In genomic region chr12:32595251-32595650, GRCh38 we compare ENCODE assay signal across 22 cellular contexts.
DNase-seq lines count a peak whose midpoint lies in the region; ATAC-seq, FAIRE-seq and TF ChIP-seq lines count a peak whose summit lies in the region.
"Had no signal": no experiment of that assay in that cellular context is flagged by ENCODE, and none has a peak within 500 bp of the region (broad histone marks: within the 10 kb centered on the region; RNA-seq: fewer than 3 reads in every experiment).

No MANE protein-coding gene starts in this region.

- H3K9me3 ChIP-seq in AG04450 (ENCODE audit: control insufficient read depth, insufficient read depth, low read length) (no peaks in the 10 kb centered on the region), astrocyte (ENCODE audit: insufficient read depth, low read depth, low read length) (no peaks in the 10 kb centered on the region)
- H3K9me3 ChIP-seq: pancreas, upper lobe of left lung had no signal

- no peak overlapping the region for H3K27ac Mint-ChIP-seq in HFFc6
- H3K27ac Mint-ChIP-seq in astrocyte (ENCODE audit: unreplicated experiment): no peak overlapping the region
- H3K27ac Mint-ChIP-seq: activated naive CD8-positive, alpha-beta T cell treated with anti-CD3 and anti-CD28 coated beads, Interleukin-2, amount 50 U/mL, for 24 hours; activated T-helper 1 cell treated with anti-CD3 and anti-CD28 coated beads, Interleukin-12 subunit alpha, Interleukin-12 subunit beta, Interleukin-2, Interleukin-4 antibody, amounts not matched to agents 30 ng/mL and 10 ng/mL and 1 ng/mL, durations not matched to agents 14 hours and 24 hours and 36 hours; stimulated activated naive B cell treated with anti-CD40 and anti-IgM and Interleukin-4, amounts not matched to agents 10 μg/mL and 1 μg/mL and 100 μg/mL, for 72 hours had no signal

- H3K4me3 ChIP-seq in AG04450 (ENCODE audit: low read depth, low read length) (no peak overlapping the region), astrocyte (ENCODE audit: insufficient read depth, low read depth, low read length) (no peak overlapping the region)
- H3K4me3 ChIP-seq: pancreas, PC-9, upper lobe of left lung had no signal

- no peak for FAIRE-seq in astrocyte (lab: Jason Lieb, UNC)
- FAIRE-seq: colon, pancreas had no signal

- no peaks in the 10 kb centered on the region for H3K36me3 ChIP-seq in astrocyte (ENCODE audit: insufficient read depth, low read length)

- H2AFZ ChIP-seq in astrocyte (ENCODE audit: low read depth, low read length): no peak overlapping the region
- H2AFZ ChIP-seq: PC-9 had no signal

- H3K27me3 ChIP-seq in AG04450 (ENCODE audit: control insufficient read depth, insufficient read depth, low read length) (no peaks in the 10 kb centered on the region), astrocyte (ENCODE audit: insufficient read depth, low read length) (no peaks in the 10 kb centered on the region)
- H3K27me3 ChIP-seq: pancreas, upper lobe of left lung had no signal

- no peaks in the 10 kb centered on the region for H4K20me1 ChIP-seq in astrocyte (ENCODE audit: insufficient read depth, low read length)

- no peaks in the 10 kb centered on the region for H3K4me1 ChIP-seq in astrocyte (ENCODE audit: insufficient read depth, low read length)
- H3K4me1 ChIP-seq: pancreas, upper lobe of left lung had no signal

- H3K79me2 ChIP-seq in astrocyte (ENCODE audit: insufficient read depth, low read length): no peaks in the 10 kb centered on the region

- POLR2A ChIA-PET in AG04450 (lab: Yijun Ruan, JAX): no interaction called here

- peaks cover 18% of the 10 kb centered on the region for H3K4me1 Mint-ChIP-seq in HFFc6 (ENCODE audit: low read depth)
- no peaks in the 10 kb centered on the region for H3K4me1 Mint-ChIP-seq in astrocyte (ENCODE audit: low read depth, unreplicated experiment)
- H3K4me1 Mint-ChIP-seq: stimulated activated naive B cell treated with anti-CD40 and anti-IgM and Interleukin-4, amounts not matched to agents 10 μg/mL and 1 μg/mL and 100 μg/mL, for 72 hours had no signal

- no peak overlapping the region for H3K9ac ChIP-seq in astrocyte (ENCODE audit: low read length)
- H3K9ac ChIP-seq: KMS-11 had no signal

- no peak overlapping the region for H3K4me2 ChIP-seq in astrocyte (ENCODE audit: low read length)
- H3K4me2 ChIP-seq: KMS-11, PC-9 had no signal

- TF ChIP-seq CTCF in AG04450 (IDR thresholded peaks at IDR 0.05; ENCODE audit: low read depth, low read length) (no peak), HFFc6 (IDR thresholded peaks at IDR 0.05) (no peak), astrocyte (IDR thresholded peaks at IDR 0.05; ENCODE audit: insufficient read depth, low read depth, low read length) (no peak)

- ATAC-seq in activated CD4-positive, CD25-positive, alpha-beta regulatory T cell treated with anti-CD3 and anti-CD28 coated beads, Interleukin-2, amount 50 U/mL, for 24 hours: no peak
- ATAC-seq in GM21390 (IDR thresholded peaks at IDR 0.05; ENCODE audit: unreplicated experiment): no peak
- ATAC-seq: activated naive CD8-positive, alpha-beta T cell treated with anti-CD3 and anti-CD28 coated beads, Interleukin-2, amount 50 U/mL, for 24 hours; left lobe of liver; pancreas; stimulated activated naive B cell treated with anti-CD40 and anti-IgM and Interleukin-4, amounts not matched to agents 10 μg/mL and 1 μg/mL and 100 μg/mL, for 72 hours had no signal

- peaks cover 3% of the 10 kb centered on the region; the same call in 1 of the 2 replicates for H3K27me3 Mint-ChIP-seq in HFFc6 (ENCODE audit: insufficient read depth)
- H3K27me3 Mint-ChIP-seq in astrocyte (ENCODE audit: low read depth, unreplicated experiment): no peaks in the 10 kb centered on the region
- H3K27me3 Mint-ChIP-seq: activated naive CD8-positive, alpha-beta T cell treated with anti-CD3 and anti-CD28 coated beads, Interleukin-2, amount 50 U/mL, for 24 hours; stimulated activated naive B cell treated with anti-CD40 and anti-IgM and Interleukin-4, amounts not matched to agents 10 μg/mL and 1 μg/mL and 100 μg/mL, for 72 hours had no signal

- H3K4me3 Mint-ChIP-seq in HFFc6 (no peak overlapping the region), astrocyte (ENCODE audit: unreplicated experiment) (no peak overlapping the region)
- H3K4me3 Mint-ChIP-seq: activated naive CD8-positive, alpha-beta T cell treated with anti-CD3 and anti-CD28 coated beads, Interleukin-2, amount 50 U/mL, for 24 hours; activated T-helper 1 cell treated with anti-CD3 and anti-CD28 coated beads, Interleukin-12 subunit alpha, Interleukin-12 subunit beta, Interleukin-2, Interleukin-4 antibody, amounts not matched to agents 30 ng/mL and 10 ng/mL and 1 ng/mL, durations not matched to agents 14 hours and 24 hours and 36 hours; stimulated activated naive B cell treated with anti-CD40 and anti-IgM and Interleukin-4, amounts not matched to agents 10 μg/mL and 1 μg/mL and 100 μg/mL, for 72 hours had no signal

- H3K27ac ChIP-seq in AG04450 (ENCODE audit: low read depth, low read length) (no peak overlapping the region), astrocyte (ENCODE audit: low read depth, low read length) (no peak overlapping the region)
- H3K27ac ChIP-seq: KMS-11, pancreas, PC-9, upper lobe of left lung had no signal

- H3K36me3 Mint-ChIP-seq in HFFc6 (ENCODE audit: low read depth) (no peaks in the 10 kb centered on the region), astrocyte (ENCODE audit: low read depth, unreplicated experiment) (peaks cover 2% of the 10 kb centered on the region)
- H3K36me3 Mint-ChIP-seq: stimulated activated naive B cell treated with anti-CD40 and anti-IgM and Interleukin-4, amounts not matched to agents 10 μg/mL and 1 μg/mL and 100 μg/mL, for 72 hours had no signal

- DNase-seq in AG04450 (ENCODE audit: low read depth, low spot score) (peak; percentile 20), HFFc6 (peak; percentile 76), astrocyte (ENCODE audit: low read depth) (peak; percentile 65), foreskin melanocyte (peak; percentile 64), OCI-M1 (lab: John Stamatoyannopoulos, UW) (no peak)
- DNase-seq in activated CD4-positive, alpha-beta T cell treated with anti-CD3 and anti-CD28 coated beads for 4 hours: no peak
- DNase-seq: activated CD4-positive, alpha-beta T cell treated with anti-CD3 and anti-CD28 coated beads, Interleukin-2, amount 50 U/mL, for 48 hours; activated naive CD8-positive, alpha-beta T cell treated with anti-CD3 and anti-CD28 coated beads, Interleukin-2, amount 50 U/mL, for 24 hours; Calu3; hippocampal formation; NCI-H187; NCI-H526; pancreas; stimulated activated naive B cell treated with anti-CD40 and anti-IgM and Interleukin-4, amounts not matched to agents 10 μg/mL and 1 μg/mL and 100 μg/mL, for 72 hours; upper lobe of left lung had no signal

- CTCF ChIA-PET in AG04450 (lab: Charles Lee): no interaction called here

- H3K9me3 Mint-ChIP-seq in HFFc6 (no peaks in the 10 kb centered on the region), astrocyte (ENCODE audit: unreplicated experiment) (no peaks in the 10 kb centered on the region)
- H3K9me3 Mint-ChIP-seq: activated naive CD8-positive, alpha-beta T cell treated with anti-CD3 and anti-CD28 coated beads, Interleukin-2, amount 50 U/mL, for 24 hours; activated T-helper 1 cell treated with anti-CD3 and anti-CD28 coated beads, Interleukin-12 subunit alpha, Interleukin-12 subunit beta, Interleukin-2, Interleukin-4 antibody, amounts not matched to agents 30 ng/mL and 10 ng/mL and 1 ng/mL, durations not matched to agents 14 hours and 24 hours and 36 hours; stimulated activated naive B cell treated with anti-CD40 and anti-IgM and Interleukin-4, amounts not matched to agents 10 μg/mL and 1 μg/mL and 100 μg/mL, for 72 hours had no signal

Comparison
In these comparisons a context has a peak if more than half of its experiments do, and no peak if none do; other contexts are left out.
1. DNase-seq: peak in AG04450 (single experiment), HFFc6 (single experiment), astrocyte (single experiment) and foreskin melanocyte (single experiment); none in OCI-M1 (single experiment) and activated CD4-positive, alpha-beta T cell treated with anti-CD3 and anti-CD28 coated beads for 4 hours (0 of 2).